ENCODE assay signal across 16 cellular contexts in genomic region chr12:128543971-128544370, GRCh38.
DNase-seq lines count a peak whose midpoint lies in the region; ATAC-seq and TF ChIP-seq lines count a peak whose summit lies in the region.
"Had no signal": no experiment of that assay in that cellular context is flagged by ENCODE, and none has a peak within 500 bp of the region (broad histone marks: within the 10 kb centered on the region; RNA-seq: fewer than 3 reads in every experiment).

No MANE protein-coding gene starts in this region.

- peak overlapping the region in 1 of 3 donors; percentile 95 for H3K27ac Mint-ChIP-seq in CD4-positive, CD25-positive, alpha-beta regulatory T cell

- H3K4me2 ChIP-seq in MM.1S (ENCODE audit: low read depth, low read length) (peak overlapping the region; percentile 57; the same call in 1 of the 2 replicates), mesenchymal stem cell (ENCODE audit: low read length, poor library complexity, severe bottlenecking) (no peak overlapping the region)
- H3K4me2 ChIP-seq: A549 had no signal

- H4K91ac ChIP-seq in mesenchymal stem cell (ENCODE audit: low read length): no peak overlapping the region

- no peaks in the 10 kb centered on the region for H3K36me3 ChIP-seq in CD4-positive, CD25-positive, alpha-beta regulatory T cell (ENCODE audit: control insufficient read depth, insufficient read depth, low read length)
- no peaks in the 10 kb centered on the region for H3K36me3 ChIP-seq in MM.1S (replicated peaks; ENCODE audit: insufficient read depth, low read length)
- H3K36me3 ChIP-seq in mesenchymal stem cell (ENCODE audit: control insufficient read depth in 1 of 2, insufficient read depth in 2 of 2, low read depth in 1 of 2, low read length in 2 of 2): peaks cover 0 to under 1% of the 10 kb centered on the region in 2 experiments

- TF ChIP-seq CTCF in MM.1S (IDR thresholded peaks at IDR 0.05; ENCODE audit: low read length): no peak

- no peak overlapping the region for H3K4ac ChIP-seq in mesenchymal stem cell (ENCODE audit: low read depth in 1 of 2, low read length in 2 of 2)

- peaks cover 0 to 17% (median 4%) of the 10 kb centered on the region in 4 donors for H3K4me1 Mint-ChIP-seq in CD4-positive, CD25-positive, alpha-beta regulatory T cell

- no peak overlapping the region for H3K4me3 Mint-ChIP-seq in CD4-positive, CD25-positive, alpha-beta regulatory T cell

- no peak overlapping the region for H3K14ac ChIP-seq in mesenchymal stem cell (ENCODE audit: low read length in 2 of 2)

- 0 out of 2 replicates have a peak overlapping the region, but pooled peaks have one; percentile 27 for H2AFZ ChIP-seq in MM.1S (ENCODE audit: low read length)
- H2AFZ ChIP-seq in mesenchymal stem cell (ENCODE audit: low read depth, low read length): no peak overlapping the region

- H3K4me1 ChIP-seq in CD4-positive, CD25-positive, alpha-beta regulatory T cell (ENCODE audit: control insufficient read depth, insufficient read depth, low read length, poor library complexity, severe bottlenecking): peaks cover 11% of the 10 kb centered on the region
- H3K4me1 ChIP-seq in MM.1S (ENCODE audit: low read length): no peaks in the 10 kb centered on the region
- peaks cover 6% of the 10 kb centered on the region for H3K4me1 ChIP-seq in mesenchymal stem cell (ENCODE audit: control insufficient read depth, insufficient read depth, low read depth, low read length)
- H3K4me1 ChIP-seq: A549, Caco-2 had no signal

- H3K9me3 ChIP-seq in CD4-positive, CD25-positive, alpha-beta regulatory T cell (ENCODE audit: control insufficient read depth in 2 of 2, low read length in 2 of 2): no peaks in the 10 kb centered on the region
- H3K9me3 ChIP-seq in MM.1S (replicated peaks; ENCODE audit: insufficient read depth, low read length) (no peaks in the 10 kb centered on the region), mesenchymal stem cell (ENCODE audit: control insufficient read depth, low read length) (no peaks in the 10 kb centered on the region)
- H3K9me3 ChIP-seq: A549, Caco-2 had no signal

- no peaks in the 10 kb centered on the region for H3K27me3 ChIP-seq in CD4-positive, CD25-positive, alpha-beta regulatory T cell (ENCODE audit: control insufficient read depth, insufficient read depth, low read length)
- no peaks in the 10 kb centered on the region for H3K27me3 ChIP-seq in MM.1S (replicated peaks; ENCODE audit: insufficient read depth, low read length)
- H3K27me3 ChIP-seq in mesenchymal stem cell (ENCODE audit: control insufficient read depth in 1 of 2, insufficient read depth in 1 of 2, low read length in 2 of 2): no peaks in the 10 kb centered on the region

- H4K8ac ChIP-seq in mesenchymal stem cell (ENCODE audit: low read length): peak overlapping the region; percentile 5

- H3K23ac ChIP-seq in mesenchymal stem cell (ENCODE audit: low read length in 2 of 2): no peak overlapping the region

- no peak overlapping the region for H2BK12ac ChIP-seq in mesenchymal stem cell (ENCODE audit: low read length in 2 of 2)

- WGBS in mesenchymal stem cell: 81% methylated on average over 24 of the region's 25 CpGs

- no peak overlapping the region for H2BK5ac ChIP-seq in mesenchymal stem cell (ENCODE audit: low read depth, low read length, poor library complexity, severe bottlenecking)

- no peaks in the 10 kb centered on the region for H3F3A ChIP-seq in MM.1S (ENCODE audit: insufficient read depth, low read length)

- H4K20me1 ChIP-seq in MM.1S (ENCODE audit: insufficient read depth, low read length): no peaks in the 10 kb centered on the region

- H3K27me3 Mint-ChIP-seq in CD4-positive, CD25-positive, alpha-beta regulatory T cell: peaks cover 5% of the 10 kb centered on the region

- H2BK15ac ChIP-seq in mesenchymal stem cell (ENCODE audit: low read depth, poor library complexity, severe bottlenecking): no peak overlapping the region

- no peaks in the 10 kb centered on the region for H3K79me1 ChIP-seq in mesenchymal stem cell (replicated peaks; ENCODE audit: low read length, poor library complexity, severe bottlenecking)

- H2AK5ac ChIP-seq in mesenchymal stem cell (ENCODE audit: low read length, severe bottlenecking): no peak overlapping the region

- H3K4me3 ChIP-seq in CD4-positive, CD25-positive, alpha-beta regulatory T cell (ENCODE audit: low read depth, low read length): no peak overlapping the region
- H3K4me3 ChIP-seq in MM.1S (ENCODE audit: low read length): no peak overlapping the region
- H3K4me3 ChIP-seq in mesenchymal stem cell (ENCODE audit: insufficient read depth in 1 of 2, low read depth in 1 of 2, low read length in 2 of 2): no peak overlapping the region
- H3K4me3 ChIP-seq: A549 had no signal

- DNase-seq in CD4-positive, CD25-positive, alpha-beta regulatory T cell: no peak
- DNase-seq in MM.1S: no peak
- DNase-seq in mesenchymal stem cell: no peak
- DNase-seq in SIG-M5 (lab: John Stamatoyannopoulos, UW): no peak
- DNase-seq: 8988T; ACHN; C1 segment of cervical spinal cord; Caco-2; CD8-positive, alpha-beta T cell; DMS153; DND-41; GOT3; HCEC 1CT had no signal

- H2BK120ac ChIP-seq in mesenchymal stem cell (ENCODE audit: low read depth, low read length): no peak overlapping the region

- H3K9me2 ChIP-seq in MM.1S (replicated peaks; ENCODE audit: insufficient read depth, low read length): no peaks in the 10 kb centered on the region

- H3K27ac ChIP-seq in CD4-positive, CD25-positive, alpha-beta regulatory T cell (ENCODE audit: insufficient read depth, low read length, poor library complexity, severe bottlenecking): peak overlapping the region; percentile 62
- no peak overlapping the region for H3K27ac ChIP-seq in MM.1S (ENCODE audit: low read length)
- H3K27ac ChIP-seq in mesenchymal stem cell (ENCODE audit: low read length, poor library complexity, severe bottlenecking): no peak overlapping the region
- H3K27ac ChIP-seq: A549 had no signal

- no peak overlapping the region for H3K18ac ChIP-seq in mesenchymal stem cell (ENCODE audit: low read depth in 1 of 2, low read length in 2 of 2)

- no peak for ATAC-seq in CD4-positive, CD25-positive, alpha-beta regulatory T cell (ENCODE audit: low read depth in 2 of 2)
- ATAC-seq in HG03457 (IDR thresholded peaks at IDR 0.05; ENCODE audit: unreplicated experiment) (no peak), GM18861 (IDR thresholded peaks at IDR 0.05; ENCODE audit: unreplicated experiment) (no peak)
- ATAC-seq: CD8-positive, alpha-beta T cell had no signal

- no peaks in the 10 kb centered on the region for H3K79me2 ChIP-seq in MM.1S (ENCODE audit: low read length)

- H3K9me3 Mint-ChIP-seq in CD4-positive, CD25-positive, alpha-beta regulatory T cell: peaks cover 0 to 5% (median 0%) of the 10 kb centered on the region in 7 donors
- H3K9me3 Mint-ChIP-seq: CD8-positive, alpha-beta T cell had no signal

- H3K36me3 Mint-ChIP-seq in CD4-positive, CD25-positive, alpha-beta regulatory T cell: no peaks in the 10 kb centered on the region
- H3K36me3 Mint-ChIP-seq: CD8-positive, alpha-beta T cell had no signal

- H3K9ac ChIP-seq in MM.1S (ENCODE audit: low read length): no peak overlapping the region
- no peak overlapping the region for H3K9ac ChIP-seq in mesenchymal stem cell (ENCODE audit: low read length)
